In the genomic region with DNA sequence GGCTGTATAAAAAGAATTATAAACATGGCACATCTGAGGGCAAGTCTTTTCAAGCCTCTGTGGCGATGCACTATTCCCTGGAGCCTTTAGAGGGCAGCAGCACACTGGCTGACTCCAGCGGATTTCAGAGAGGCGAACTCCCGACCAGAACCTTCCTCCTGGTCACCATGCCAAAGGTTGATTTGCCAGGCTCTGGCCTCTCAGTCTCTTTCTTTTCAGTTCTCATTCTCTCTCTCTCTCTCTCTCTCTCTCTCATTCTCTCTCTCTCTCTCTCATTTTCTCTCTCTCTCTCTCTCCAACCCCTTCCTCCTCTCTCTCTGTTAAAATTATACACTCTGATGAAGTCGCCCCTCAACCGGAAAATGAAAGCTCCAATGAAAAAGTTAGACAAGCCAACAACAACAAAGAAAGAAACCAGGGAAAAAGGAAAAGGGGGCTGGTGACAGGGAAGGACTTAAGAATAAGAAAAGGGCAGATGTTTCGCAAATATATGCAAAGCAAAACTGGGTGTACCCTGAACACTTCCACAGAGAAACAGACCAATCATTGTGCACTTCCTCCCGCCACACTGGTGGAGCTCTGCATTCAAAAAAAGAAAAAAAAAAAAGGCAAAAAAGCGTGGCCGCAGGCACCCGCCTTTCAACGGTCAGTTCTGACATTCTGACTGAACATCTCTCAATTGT, we compare ENCODE assay signal across 8 cellular contexts.
DNase-seq lines count a peak whose midpoint lies in the region; ATAC-seq and TF ChIP-seq lines count a peak whose summit lies in the region.

No MANE protein-coding gene starts in this region.

- ATAC-seq in HG02943 (IDR thresholded peaks at IDR 0.05; ENCODE audit: low read depth, unreplicated experiment) (peak; percentile 92), left lobe of liver (peak; percentile 98)
- ATAC-seq in activated CD4-positive, alpha-beta T cell treated with anti-CD3 and anti-CD28 coated beads for 36 hours = peak; percentile 93

- peak overlapping the region; percentile 53 for H3K4me3 Mint-ChIP-seq in activated CD4-positive, alpha-beta T cell treated with anti-CD3 and anti-CD28 coated beads for 36 hours

- H3K9me3 Mint-ChIP-seq in activated CD4-positive, alpha-beta T cell treated with anti-CD3 and anti-CD28 coated beads for 36 hours (ENCODE audit: low read depth) = no peaks in the 10 kb centered on the region

- H3K27ac ChIP-seq in cingulate gyrus (ENCODE audit: low read depth, low read length) = peak overlapping the region; percentile 93

- peaks cover 3% of the 10 kb centered on the region for H3K36me3 Mint-ChIP-seq in activated CD4-positive, alpha-beta T cell treated with anti-CD3 and anti-CD28 coated beads for 36 hours (ENCODE audit: low read depth)

- in situ Hi-C loops in GM13977 (cut with MboI; ENCODE audit: low pct_unique_long_range_greater_than_20kb, low sequenced_read_pairs, unreplicated experiment) = no loop called here

- H3K27ac Mint-ChIP-seq in activated CD4-positive, alpha-beta T cell treated with anti-CD3 and anti-CD28 coated beads for 36 hours = peak overlapping the region; percentile 84

- H3K27me3 Mint-ChIP-seq in activated CD4-positive, alpha-beta T cell treated with anti-CD3 and anti-CD28 coated beads for 36 hours = no peaks in the 10 kb centered on the region

- POLR2A ChIA-PET in activated CD4-positive, alpha-beta T cell treated with anti-CD3 and anti-CD28 coated beads for 36 hours (lab: Charles Lee) = interaction anchor here (0.6 kb wide), 1 partner anchor 1173 kb away, joined by 5 read pairs; a partner anchor contains a TSS

- CTCF ChIA-PET in activated CD4-positive, alpha-beta T cell treated with anti-CD3 and anti-CD28 coated beads for 36 hours (lab: Charles Lee) = interaction anchor here (0.7 to 6.7 kb wide), 22 partner anchors 10 to 1335 kb away, joined by 3 to 89 read pairs (median 5); no protein-coding TSS in a partner anchor

- intact Hi-C loops in activated CD4-positive, alpha-beta T cell treated with anti-CD3 and anti-CD28 coated beads for 36 hours (cut with DNase I, micrococcal nuclease) = loop anchor here (1.0 to 10.0 kb wide), 8 partner anchors 28 to 1431 kb away; no protein-coding TSS in a partner anchor

- peak; percentile 95 for TF ChIP-seq CTCF in GM13977 (IDR thresholded peaks at IDR 0.05; ENCODE audit: extremely low read depth, insufficient read depth, missing control alignments)

- DNase-seq in 8988T (peak; percentile 34), GM13977 (ENCODE audit: low spot score) (peak; percentile 49), NCI-H2171 treated with DMSO at 0.1 percent for 48 hours (lab: John Stamatoyannopoulos, UW) (peak; percentile 76), left lobe of liver (ENCODE audit: low spot score) (peak; percentile 87)
- DNase-seq in activated CD4-positive, alpha-beta T cell treated with anti-CD3 and anti-CD28 coated beads for 36 hours = peak; percentile 83
- peak; percentile 69 to 76 for DNase-seq in stimulated activated CD4-positive, alpha-beta T cell treated with anti-CD3 and anti-CD28 coated beads, Interleukin-2, amount 100 ng/mL, for 24 hours

- H3K4me1 Mint-ChIP-seq in activated CD4-positive, alpha-beta T cell treated with anti-CD3 and anti-CD28 coated beads for 36 hours = peaks cover 11% of the 10 kb centered on the region

Comparison
In these comparisons a context has a peak if more than half of its experiments do, and no peak if none do; other contexts are left out.
1. Peak in every context shown above with its lines: DNase-seq, ATAC-seq and H3K27ac ChIP-seq.
2. DNase-seq: peak in every context shown above with its lines; median percentile 87 in left lobe of liver; 83 in activated CD4-positive, alpha-beta T cell treated with anti-CD3 and anti-CD28 coated beads for 36 hours; 76 in NCI-H2171 treated with DMSO at 0.1 percent for 48 hours; 72 in stimulated activated CD4-positive, alpha-beta T cell treated with anti-CD3 and anti-CD28 coated beads, Interleukin-2, amount 100 ng/mL, for 24 hours; 49 in GM13977; 34 in 8988T.